22 cellular contexts compared by ENCODE assay signal in the genomic region with DNA sequence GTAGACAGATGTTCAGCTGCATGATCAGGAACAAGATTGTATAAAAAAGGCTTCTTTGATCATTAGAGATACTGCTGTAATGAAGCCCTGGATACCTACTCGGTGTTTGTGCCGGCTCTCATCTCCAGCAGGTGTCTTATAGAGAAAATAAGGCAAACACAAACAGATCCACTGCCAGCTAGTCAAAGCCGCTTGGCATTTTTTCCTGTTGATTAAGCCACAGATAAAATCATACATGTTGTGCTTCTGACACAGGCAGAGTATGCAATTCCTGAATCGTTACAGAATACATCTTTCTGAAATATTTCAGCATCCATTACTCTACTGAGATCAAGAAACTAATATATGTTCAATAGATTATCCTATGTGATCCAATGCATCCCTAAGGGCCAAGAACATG.
"Had no signal": no experiment of that assay in that cellular context is flagged by ENCODE, and none has a peak within 500 bp of the region (broad histone marks: within the 10 kb centered on the region; RNA-seq: fewer than 3 reads in every experiment).

No MANE protein-coding gene starts in this region.

- DNase-seq: activated CD4-positive, alpha-beta T cell treated with anti-CD3 and anti-CD28 coated beads, Interleukin-2, amount 10 ng/mL, durations not matched to agents 7 days and 5 days; activated CD8-positive, alpha-beta memory T cell treated with anti-CD3 and anti-CD28 coated beads, Interleukin-2, amount 50 U/mL, for 4 hours; activated CD8-positive, alpha-beta T cell treated with anti-CD3 and anti-CD28 coated beads, Interleukin-2, amount 10 ng/mL, durations not matched to agents 7 days and 5 days; activated naive CD4-positive, alpha-beta T cell treated with anti-CD3 and anti-CD28 coated beads, Interleukin-2, amount 10 ng/mL, durations not matched to agents 7 days and 5 days; activated naive CD8-positive, alpha-beta T cell treated with anti-CD3 and anti-CD28 coated beads, Interleukin-2, amount 50 U/mL, for 24 hours; activated T-cell treated with anti-CD3 and anti-CD28 coated beads, Interleukin-2, amount 50 U/mL, for 4 hours; anterior cingulate cortex; cerebellar nuclear complex; cortex of kidney; effector CD4-positive, alpha-beta T cell; gastrocnemius medialis; heart left ventricle; kidney; occipital lobe; posterior cingulate gyrus; sigmoid colon; stimulated activated CD4-positive, alpha-beta T cell treated with anti-CD3 and anti-CD28 coated beads, Interleukin-4, amount 100 ng/mL, for 24 hours; stomach; T1000; upper lobe of left lung had no signal

- H3K4me3 ChIP-seq: breast epithelium, gastrocnemius medialis, heart left ventricle, lung, sigmoid colon, stomach, upper lobe of left lung had no signal

- H3K36me3 ChIP-seq: breast epithelium, gastrocnemius medialis, heart left ventricle, sigmoid colon, stomach, upper lobe of left lung had no signal

- H3K27me3 ChIP-seq: breast epithelium, gastrocnemius medialis, heart left ventricle, sigmoid colon, stomach, upper lobe of left lung had no signal

- H3K4me1 ChIP-seq: breast epithelium, sigmoid colon, stomach, upper lobe of left lung had no signal

- H3K9me3 ChIP-seq: breast epithelium, gastrocnemius medialis, heart left ventricle, sigmoid colon, stomach, upper lobe of left lung had no signal

- H3K27ac ChIP-seq: breast epithelium, heart left ventricle, sigmoid colon, stomach, upper lobe of left lung had no signal
